ENCODE assay signal across 8 cellular contexts in the genomic region with DNA sequence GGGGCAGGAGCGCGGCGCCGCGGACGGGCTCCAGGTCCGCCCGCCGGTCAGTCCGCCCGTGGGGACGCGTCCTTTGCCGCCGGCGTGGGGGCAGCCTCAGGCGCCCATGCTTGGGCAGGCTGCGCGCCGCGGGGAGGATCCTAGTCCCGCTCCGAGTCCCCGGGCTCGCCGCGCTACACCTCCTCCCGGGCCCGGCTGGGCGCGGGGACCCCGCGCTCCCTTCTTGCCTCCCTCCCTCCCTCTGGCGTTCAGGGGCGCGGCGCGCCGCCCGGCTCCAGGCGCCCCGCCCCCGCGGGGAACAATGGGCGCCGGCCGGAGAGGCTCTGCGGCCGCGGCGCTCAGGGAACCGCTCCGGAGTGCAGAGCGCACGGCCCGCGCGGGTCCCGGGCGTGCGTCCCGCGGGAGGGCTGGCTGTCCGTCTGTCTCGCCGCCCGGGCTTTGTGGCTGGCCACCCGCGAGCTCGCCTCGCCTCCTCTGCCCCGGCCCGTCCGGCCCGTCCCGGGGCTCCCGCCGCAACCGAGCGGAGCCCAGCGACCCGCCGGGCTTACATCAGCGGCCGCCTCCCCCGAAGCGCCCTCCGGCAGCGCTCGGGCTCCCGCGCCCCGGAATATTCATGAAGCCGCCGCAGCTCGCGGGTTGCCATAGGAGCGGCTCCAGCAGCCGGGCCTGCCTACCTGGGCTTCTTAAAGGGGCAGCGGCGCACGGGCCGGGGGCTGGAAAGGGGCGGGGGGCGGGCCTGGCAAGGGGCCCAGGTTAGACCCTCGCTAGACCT. TPM values are rescaled to one million over a fixed set of nuclear protein-coding genes. Genes with fewer than 3 reads are reported as not detected.
DNase-seq lines count a peak whose midpoint lies in the region; ATAC-seq and TF ChIP-seq lines count a peak whose summit lies in the region.

Gene HCN4, minus strand, starts transcription at position 658 of the 772 bp plus-strand sequence. CDS start 688 bp downstream, outside the sequence.

- H3K9me3 ChIP-seq in WERI-Rb-1 (ENCODE audit: severe bottlenecking) (no peaks in the 10 kb centered on the region), iPS-15b (ENCODE audit: control insufficient read depth, insufficient read depth, low read length) (no peaks in the 10 kb centered on the region), stomach (no peaks in the 10 kb centered on the region)

- TF ChIP-seq CTCF in WERI-Rb-1 (IDR thresholded peaks at IDR 0.05; ENCODE audit: low read depth, low read length) (no peak), stomach (IDR thresholded peaks at IDR 0.05) (no peak)

- H3K36me3 ChIP-seq in WERI-Rb-1 (no peaks in the 10 kb centered on the region), iPS-15b (ENCODE audit: control insufficient read depth, insufficient read depth, low read length) (peaks cover 5% of the 10 kb centered on the region), stomach (no peaks in the 10 kb centered on the region)

- H3K4me1 ChIP-seq in iPS-15b (ENCODE audit: control insufficient read depth, insufficient read depth, low read length) = peaks cover 17% of the 10 kb centered on the region
- H3K4me1 ChIP-seq in stomach = peaks cover 12 to 30% (median 20%) of the 10 kb centered on the region in 4 donors

- WGBS in stomach, 5 donors = 0 to 2% (median 1%) methylated on average over 3 to 106 of the region's 106 CpGs

- intact Hi-C loops in stomach (cut with DNase I; ENCODE audit: low total_unique reads) = no loop called here

- DNase-seq in DMS53 (lab: John Stamatoyannopoulos, UW) (peak; percentile 51), DMS53 treated with DMSO at 0.1 percent for 48 hours (lab: John Stamatoyannopoulos, UW; ENCODE audit: unreplicated experiment) (no peak), WERI-Rb-1 (peak; percentile 40), stomach (no peak), GM19238 (ENCODE audit: insufficient read length, low spot score) (no peak), SHP77 treated with DMSO at 0.1 percent for 48 hours (lab: John Stamatoyannopoulos, UW) (no peak)

- H3K27ac ChIP-seq in WERI-Rb-1 (peak within 1 kb of the TSS; percentile 20; the same call in 1 of the 2 replicates), stomach (no peak within 1 kb of the TSS)

- ATAC-seq in GM19463 (IDR thresholded peaks at IDR 0.05; ENCODE audit: unreplicated experiment) = no peak

- no peak for TF ChIP-seq POLR2A in stomach (IDR thresholded peaks at IDR 0.05)

- H3K4me3 ChIP-seq in WERI-Rb-1 (ENCODE audit: low read depth, low read length) (peak within 1 kb of the TSS; percentile 51), iPS-15b (ENCODE audit: low read depth, low read length) (peak within 1 kb of the TSS; percentile 65), stomach (peak within 1 kb of the TSS; percentile 41 to 53 (median 50))

- no peak for TF ChIP-seq EP300 in stomach (IDR thresholded peaks at IDR 0.05)

- no peak within 1 kb of the TSS for H3K9ac ChIP-seq in iPS-15b (ENCODE audit: low read depth, low read length)

- H3K27me3 ChIP-seq in WERI-Rb-1 (ENCODE audit: insufficient read depth, low read depth, severe bottlenecking) (peaks cover 20% of the 10 kb centered on the region), iPS-15b (ENCODE audit: control insufficient read depth, insufficient read depth, low read length) (peaks cover 31% of the 10 kb centered on the region), stomach (peaks cover 9 to 94% (median 73%) of the 10 kb centered on the region in 3 donors)

RNA-seq across cellular contexts. Expression of gene HCN4, which starts in this region (rescaled TPM):
- total RNA-seq in stomach = 1 to 10 TPM in 1 of 5 donors, under 1 TPM in 2, not detected in 2; 0.18 to 1.7 (median 0.45) TPM
- under 1 TPM in 2 of 3 donors, not detected in 1; 0.03 to 0.06 TPM for polyA plus RNA-seq in stomach

Comparison
In these comparisons a context has a peak if more than half of its experiments do, and no peak if none do; other contexts are left out.
1. DNase-seq: peak in DMS53 (single experiment) and WERI-Rb-1 (single experiment); none in DMS53 treated with DMSO at 0.1 percent for 48 hours (single experiment), stomach (single experiment), GM19238 (single experiment) and SHP77 treated with DMSO at 0.1 percent for 48 hours (single experiment).
2. Peak in every context shown above with its lines, with median percentiles within 50 percentile points of each other: H3K4me3 ChIP-seq.